Comparison of ENCODE assay signal across 20 cellular contexts in the genomic region with DNA sequence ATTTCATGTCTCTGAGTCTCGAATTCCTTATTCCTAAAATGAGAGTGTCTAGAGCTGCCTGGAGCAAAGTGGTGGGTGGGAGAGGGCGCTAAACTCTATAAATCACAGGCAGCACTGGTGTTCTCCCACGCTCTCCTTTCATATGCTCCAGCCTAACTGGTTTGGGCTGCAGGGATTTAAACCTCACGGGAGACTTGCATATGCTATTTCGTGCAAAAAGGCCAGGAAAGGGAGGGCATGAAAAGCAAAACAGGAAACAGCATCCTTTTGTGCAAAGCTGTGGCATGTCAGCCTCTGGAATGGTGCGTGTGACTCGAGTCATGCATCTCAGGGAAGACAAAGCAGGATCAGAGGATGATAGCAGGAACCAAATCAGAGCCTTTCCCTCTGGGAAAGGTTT. TPM values are rescaled to one million over a fixed set of nuclear protein-coding genes. Genes with fewer than 3 reads are reported as not detected.
DNase-seq lines count a peak whose midpoint lies in the region; ATAC-seq and TF ChIP-seq lines count a peak whose summit lies in the region.
"Had no signal": no experiment of that assay in that cellular context is flagged by ENCODE, and none has a peak within 500 bp of the region (broad histone marks: within the 10 kb centered on the region; RNA-seq: fewer than 3 reads in every experiment).

No MANE protein-coding gene starts in this region.

- H3K4me1 Mint-ChIP-seq in nephron progenitor cell (peaks cover 41% of the 10 kb centered on the region), immature natural killer cell (no peaks in the 10 kb centered on the region)
- H3K4me1 Mint-ChIP-seq: activated naive CD8-positive, alpha-beta T cell treated with anti-CD3 and anti-CD28 coated beads, Interleukin-2, amount 10 ng/mL, durations not matched to agents 7 days and 5 days; stimulated activated memory B cell treated with anti-CD40 and anti-IgM and Interleukin-4, amounts not matched to agents 10 μg/mL and 1 μg/mL and 100 μg/mL, for 72 hours had no signal

- H3K27me3 Mint-ChIP-seq in nephron progenitor cell (ENCODE audit: low read depth, poor library complexity) (peaks cover 3% of the 10 kb centered on the region), immature natural killer cell (ENCODE audit: low read depth in 3 of 3) (no peaks in the 10 kb centered on the region)
- H3K27me3 Mint-ChIP-seq: activated naive CD8-positive, alpha-beta T cell treated with anti-CD3 and anti-CD28 coated beads, Interleukin-2, amount 10 ng/mL, durations not matched to agents 7 days and 5 days; activated T-cell treated with anti-CD3 and anti-CD28 coated beads, Interleukin-2, amount 50 U/mL, for 24 hours; effector memory CD8-positive, alpha-beta T cell; stimulated activated memory B cell treated with anti-CD40 and anti-IgM and Interleukin-4, amounts not matched to agents 10 μg/mL and 1 μg/mL and 100 μg/mL, for 72 hours had no signal

- H3K9me3 Mint-ChIP-seq in nephron progenitor cell (no peaks in the 10 kb centered on the region), immature natural killer cell (no peaks in the 10 kb centered on the region)
- H3K9me3 Mint-ChIP-seq: activated naive CD8-positive, alpha-beta T cell treated with anti-CD3 and anti-CD28 coated beads, Interleukin-2, amount 10 ng/mL, durations not matched to agents 7 days and 5 days; activated T-cell treated with anti-CD3 and anti-CD28 coated beads, Interleukin-2, amount 50 U/mL, for 24 hours; effector memory CD8-positive, alpha-beta T cell; stimulated activated memory B cell treated with anti-CD40 and anti-IgM and Interleukin-4, amounts not matched to agents 10 μg/mL and 1 μg/mL and 100 μg/mL, for 72 hours had no signal

- H3K27me3 ChIP-seq in NT2/D1 (ENCODE audit: insufficient read depth, insufficient read length): no peaks in the 10 kb centered on the region
- H3K27me3 ChIP-seq: upper lobe of right lung had no signal

- in situ Hi-C loops in G401 (cut with HindIII; ENCODE audit: low sequenced_read_pairs): no loop called here

- peak overlapping the region; percentile 78 for H3K27ac Mint-ChIP-seq in nephron progenitor cell
- H3K27ac Mint-ChIP-seq in immature natural killer cell: no peak overlapping the region
- H3K27ac Mint-ChIP-seq: activated naive CD8-positive, alpha-beta T cell treated with anti-CD3 and anti-CD28 coated beads, Interleukin-2, amount 10 ng/mL, durations not matched to agents 7 days and 5 days; activated T-cell treated with anti-CD3 and anti-CD28 coated beads, Interleukin-2, amount 50 U/mL, for 24 hours; effector memory CD8-positive, alpha-beta T cell; stimulated activated memory B cell treated with anti-CD40 and anti-IgM and Interleukin-4, amounts not matched to agents 10 μg/mL and 1 μg/mL and 100 μg/mL, for 72 hours had no signal

- H3K9ac ChIP-seq in NT2/D1 (ENCODE audit: insufficient read length, low read depth): no peak overlapping the region

- no peaks in the 10 kb centered on the region for H3K9me3 ChIP-seq in NT2/D1 (ENCODE audit: insufficient read depth, low read length)
- H3K9me3 ChIP-seq: upper lobe of right lung had no signal

- DNase-seq in AG10803 (ENCODE audit: low read depth) (peak; percentile 49), NT2/D1 (ENCODE audit: low read depth, low spot score) (peak; percentile 13), fibroblast of the aortic adventitia (ENCODE audit: low read depth) (peak; percentile 35), nephron progenitor cell (no peak), G401 (ENCODE audit: low spot score) (no peak), T-helper 9 cell (no peak), immature natural killer cell (no peak)
- DNase-seq: activated naive CD8-positive, alpha-beta T cell treated with anti-CD3 and anti-CD28 coated beads, Interleukin-2, amount 10 ng/mL, durations not matched to agents 7 days and 5 days; activated T-cell treated with anti-CD3 and anti-CD28 coated beads, Interleukin-2, amount 50 U/mL, for 24 hours; COR-L47; effector memory CD8-positive, alpha-beta T cell; Karpas-422; NCI-H1436 treated with DMSO at 0.1 percent for 48 hours; NCI-H446; occipital lobe; SIG-M5; small intestine; upper lobe of right lung had no signal

- no peak for TF ChIP-seq CTCF in AG10803 (conservative IDR thresholded peaks at IDR 0.05; ENCODE audit: low read length)
- TF ChIP-seq CTCF in fibroblast of the aortic adventitia (IDR thresholded peaks at IDR 0.05; ENCODE audit: insufficient read depth, low read length): no peak
- TF ChIP-seq CTCF in nephron progenitor cell (IDR thresholded peaks at IDR 0.05): no peak

- ATAC-seq in GM19467 (IDR thresholded peaks at IDR 0.05; ENCODE audit: unreplicated experiment): no peak
- ATAC-seq: effector memory CD8-positive, alpha-beta T cell; stimulated activated memory B cell treated with anti-CD40 and anti-IgM and Interleukin-4, amounts not matched to agents 10 μg/mL and 1 μg/mL and 100 μg/mL, for 72 hours; upper lobe of right lung had no signal

- H3K36me3 Mint-ChIP-seq in nephron progenitor cell (ENCODE audit: low read depth) (peaks cover 21% of the 10 kb centered on the region), immature natural killer cell (peaks cover 18 to 34% (median 24%) of the 10 kb centered on the region in 3 donors)

- peaks cover 17% of the 10 kb centered on the region for H3K36me3 ChIP-seq in NT2/D1 (ENCODE audit: insufficient read depth, insufficient read length, low read length)

- H3K4me3 Mint-ChIP-seq in nephron progenitor cell (peak overlapping the region; percentile 17), immature natural killer cell (no peak overlapping the region)
- H3K4me3 Mint-ChIP-seq: activated naive CD8-positive, alpha-beta T cell treated with anti-CD3 and anti-CD28 coated beads, Interleukin-2, amount 10 ng/mL, durations not matched to agents 7 days and 5 days; activated T-cell treated with anti-CD3 and anti-CD28 coated beads, Interleukin-2, amount 50 U/mL, for 24 hours; effector memory CD8-positive, alpha-beta T cell; stimulated activated memory B cell treated with anti-CD40 and anti-IgM and Interleukin-4, amounts not matched to agents 10 μg/mL and 1 μg/mL and 100 μg/mL, for 72 hours had no signal

- peaks cover 6% of the 10 kb centered on the region for H3K4me1 ChIP-seq in NT2/D1 (ENCODE audit: insufficient read depth, insufficient read length)
- H3K4me1 ChIP-seq: upper lobe of right lung had no signal

- H3K4me3 ChIP-seq in AG10803 (ENCODE audit: low read length): no peak overlapping the region
- no peak overlapping the region for H3K4me3 ChIP-seq in NT2/D1 (ENCODE audit: insufficient read length, low read depth)
- no peak overlapping the region for H3K4me3 ChIP-seq in fibroblast of the aortic adventitia (ENCODE audit: low read depth, low read length)
- H3K4me3 ChIP-seq: upper lobe of right lung had no signal

RNA-seq across cellular contexts. Expression of gene YWHAH, which starts 46.5 kb away (rescaled TPM):
- 169 and 174 TPM in 2 replicates for total RNA-seq in fibroblast of the aortic adventitia (ENCODE audit: low replicate concordance)
- total RNA-seq in G401 (2014; rRNA removed; shearing (Covaris generic)): 93.0 and 126 TPM in 2 replicates
- polyA plus RNA-seq in immature natural killer cell: 100 to 1,000 TPM in 1 of 3 donors, 10 to 100 TPM in 2; 76.5 to 113 (median 84.0) TPM

Comparison
In these comparisons a context has a peak if more than half of its experiments do, and no peak if none do; other contexts are left out.
1. DNase-seq: peak in AG10803 (single experiment), NT2/D1 (single experiment) and fibroblast of the aortic adventitia (single experiment); none in nephron progenitor cell (single experiment), G401 (single experiment), T-helper 9 cell (single experiment) and immature natural killer cell (0 of 3).